In the genomic region with DNA sequence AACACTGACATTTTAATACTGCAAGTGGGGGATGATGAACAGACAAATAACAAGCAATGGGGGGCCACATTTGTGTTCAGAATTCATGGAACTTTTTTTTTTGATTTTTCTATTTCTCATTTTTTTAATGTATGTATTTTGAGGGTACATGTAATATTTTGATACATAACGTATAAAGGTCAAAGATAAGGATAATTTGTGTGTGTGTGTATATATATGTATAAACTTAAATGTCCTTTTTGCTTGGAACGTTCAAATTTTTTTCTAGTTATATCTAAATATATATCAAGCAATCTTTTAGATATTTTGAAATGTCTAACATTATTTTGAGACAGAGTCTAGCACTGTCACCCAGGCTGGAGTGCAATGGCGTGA, we compare ENCODE assay signal across 14 cellular contexts. TPM values are rescaled to one million over a fixed set of nuclear protein-coding genes. Genes with fewer than 3 reads are reported as not detected.
DNase-seq lines count a peak whose midpoint lies in the region; ATAC-seq, FAIRE-seq and TF ChIP-seq lines count a peak whose summit lies in the region.
"Had no signal": no experiment of that assay in that cellular context is flagged by ENCODE, and none has a peak within 500 bp of the region (broad histone marks: within the 10 kb centered on the region; RNA-seq: fewer than 3 reads in every experiment).

No MANE protein-coding gene starts in this region.

- H3K4me2 ChIP-seq in OCI-LY3 (ENCODE audit: low read length) (peak overlapping the region; percentile 88), parathyroid adenoma (ENCODE audit: low read length) (peak overlapping the region; percentile 85)

- H3K27me3 Mint-ChIP-seq in activated CD4-positive, alpha-beta T cell treated with anti-CD3 and anti-CD28 coated beads, Interleukin-2, amount 10 ng/mL, durations not matched to agents 7 days and 5 days = peaks cover 45% of the 10 kb centered on the region
- H3K27me3 Mint-ChIP-seq in central memory CD8-positive, alpha-beta T cell = peaks cover 57% of the 10 kb centered on the region

- H3K4me3 Mint-ChIP-seq in activated CD4-positive, alpha-beta T cell treated with anti-CD3 and anti-CD28 coated beads, Interleukin-2, amount 10 ng/mL, durations not matched to agents 7 days and 5 days = peak overlapping the region; percentile 84
- peak overlapping the region; percentile 88 for H3K4me3 Mint-ChIP-seq in central memory CD8-positive, alpha-beta T cell

- H3K9me3 ChIP-seq in OCI-LY3 (ENCODE audit: insufficient read depth, low read length) = no peaks in the 10 kb centered on the region
- no peaks in the 10 kb centered on the region for H3K9me3 ChIP-seq in parathyroid adenoma (ENCODE audit: control insufficient read depth, low read length)
- H3K9me3 ChIP-seq: body of pancreas, heart right ventricle, upper lobe of right lung had no signal

- H3K27ac Mint-ChIP-seq in activated CD4-positive, alpha-beta T cell treated with anti-CD3 and anti-CD28 coated beads, Interleukin-2, amount 10 ng/mL, durations not matched to agents 7 days and 5 days = no peak overlapping the region
- no peak overlapping the region for H3K27ac Mint-ChIP-seq in central memory CD8-positive, alpha-beta T cell (ENCODE audit: low read depth)

- H3K27me3 ChIP-seq in OCI-LY3 (ENCODE audit: low read depth, low read length) (no peaks in the 10 kb centered on the region), parathyroid adenoma (ENCODE audit: control insufficient read depth, insufficient read depth, low read length) (no peaks in the 10 kb centered on the region)

- H3K27ac ChIP-seq in OCI-LY3 (ENCODE audit: low read length) (no peak overlapping the region), parathyroid adenoma (no peak overlapping the region)
- H3K27ac ChIP-seq: body of pancreas, heart right ventricle, upper lobe of right lung had no signal

- H3K4me3 ChIP-seq in OCI-LY3 (ENCODE audit: low read length) (peak overlapping the region; percentile 86), parathyroid adenoma (ENCODE audit: low read depth, low read length) (no peak overlapping the region)

- no peaks in the 10 kb centered on the region for H4K20me1 ChIP-seq in OCI-LY3 (ENCODE audit: insufficient read depth, low read length)

- peaks cover 18% of the 10 kb centered on the region for H3K4me1 Mint-ChIP-seq in activated CD4-positive, alpha-beta T cell treated with anti-CD3 and anti-CD28 coated beads, Interleukin-2, amount 10 ng/mL, durations not matched to agents 7 days and 5 days
- peaks cover 20% of the 10 kb centered on the region for H3K4me1 Mint-ChIP-seq in central memory CD8-positive, alpha-beta T cell

- H3K9ac ChIP-seq in OCI-LY3 (ENCODE audit: low read length) (no peak overlapping the region), parathyroid adenoma (no peak overlapping the region)

- peaks cover 9% of the 10 kb centered on the region; the same call in 1 of the 2 replicates for H3K4me1 ChIP-seq in OCI-LY3 (ENCODE audit: low read length)
- H3K4me1 ChIP-seq in parathyroid adenoma = no peaks in the 10 kb centered on the region

- H3K36me3 ChIP-seq in OCI-LY3 (replicated peaks; ENCODE audit: low read depth, low read length) (no peaks in the 10 kb centered on the region), parathyroid adenoma (ENCODE audit: control insufficient read depth, insufficient read depth, low read length) (no peaks in the 10 kb centered on the region)
- H3K36me3 ChIP-seq: heart right ventricle, spleen, upper lobe of right lung had no signal

- no peak for DNase-seq in activated CD4-positive, alpha-beta T cell treated with anti-CD3 and anti-CD28 coated beads, Interleukin-2, amount 10 ng/mL, durations not matched to agents 7 days and 5 days
- no peak for DNase-seq in activated CD4-positive, alpha-beta T cell treated with anti-CD3 and anti-CD28 coated beads, Interleukin-2, amount 50 U/mL, for 1 hour
- DNase-seq in central memory CD8-positive, alpha-beta T cell (ENCODE audit: low spot score in 2 of 2) = no peak
- DNase-seq in RCC 7860 (ENCODE audit: low spot score) (no peak), A172 (ENCODE audit: low spot score) (no peak)

- H3K36me3 Mint-ChIP-seq in activated CD4-positive, alpha-beta T cell treated with anti-CD3 and anti-CD28 coated beads, Interleukin-2, amount 10 ng/mL, durations not matched to agents 7 days and 5 days (ENCODE audit: low read depth) = peaks cover 6% of the 10 kb centered on the region
- peaks cover 2% of the 10 kb centered on the region for H3K36me3 Mint-ChIP-seq in central memory CD8-positive, alpha-beta T cell (ENCODE audit: insufficient read depth)

- peaks cover 3% of the 10 kb centered on the region for H3K9me3 Mint-ChIP-seq in activated CD4-positive, alpha-beta T cell treated with anti-CD3 and anti-CD28 coated beads, Interleukin-2, amount 10 ng/mL, durations not matched to agents 7 days and 5 days
- H3K9me3 Mint-ChIP-seq in central memory CD8-positive, alpha-beta T cell = no peaks in the 10 kb centered on the region

- H3K79me2 ChIP-seq in OCI-LY3 (ENCODE audit: low read length) (no peaks in the 10 kb centered on the region), parathyroid adenoma (no peaks in the 10 kb centered on the region)

- H2AFZ ChIP-seq in OCI-LY3 (ENCODE audit: low read depth, low read length) (no peak overlapping the region), parathyroid adenoma (no peak overlapping the region)

- CTCF ChIA-PET in activated CD4-positive, alpha-beta T cell treated with anti-CD3 and anti-CD28 coated beads, Interleukin-2, amount 10 ng/mL, durations not matched to agents 7 days and 5 days (lab: Charles Lee) = interaction anchor here (1.0 kb wide), 1 partner anchor 154 kb away, joined by 3 read pairs; no protein-coding TSS in a partner anchor

- ATAC-seq in central memory CD8-positive, alpha-beta T cell (replicated peaks; ENCODE audit: extremely low read depth, poor library complexity, severe bottlenecking) = no peak
- no peak for ATAC-seq in GM21825 (IDR thresholded peaks at IDR 0.05; ENCODE audit: unreplicated experiment)

- no peak for TF ChIP-seq CTCF in OCI-LY3 (IDR thresholded peaks at IDR 0.05; ENCODE audit: low read depth, low read length)
- TF ChIP-seq CTCF in parathyroid adenoma (IDR thresholded peaks at IDR 0.05) = no peak

- no peak for FAIRE-seq in RCC 7860 (lab: Jason Lieb, UNC)

- POLR2A ChIA-PET in activated CD4-positive, alpha-beta T cell treated with anti-CD3 and anti-CD28 coated beads, Interleukin-2, amount 10 ng/mL, durations not matched to agents 7 days and 5 days (lab: Charles Lee) = no interaction called here

RNA-seq across cellular contexts. Expression of a gene that starts 12.3 kb away (rescaled TPM):
- total RNA-seq in activated CD4-positive, alpha-beta T cell treated with anti-CD3 and anti-CD28 coated beads, Interleukin-2, amount 10 ng/mL, durations not matched to agents 7 days and 5 days = under 1 TPM; 0.55 to 0.65 TPM
- 0.72 and 1.2 TPM in 2 replicates for total RNA-seq in A172 (2014; rRNA removed; shearing (Covaris generic))
- total RNA-seq: body of pancreas had no signal

RNA-seq across cellular contexts. Expression of a gene that starts 27.6 kb away (rescaled TPM):
- total RNA-seq in activated CD4-positive, alpha-beta T cell treated with anti-CD3 and anti-CD28 coated beads, Interleukin-2, amount 10 ng/mL, durations not matched to agents 7 days and 5 days = not detected
- total RNA-seq in A172 (2014; rRNA removed; shearing (Covaris generic)) = not detected in 2 replicates
- total RNA-seq: body of pancreas, heart right ventricle, left lobe of liver, M059J, spleen, upper lobe of right lung had no signal
